1 cellular context compared by ENCODE assay signal in the genomic region with DNA sequence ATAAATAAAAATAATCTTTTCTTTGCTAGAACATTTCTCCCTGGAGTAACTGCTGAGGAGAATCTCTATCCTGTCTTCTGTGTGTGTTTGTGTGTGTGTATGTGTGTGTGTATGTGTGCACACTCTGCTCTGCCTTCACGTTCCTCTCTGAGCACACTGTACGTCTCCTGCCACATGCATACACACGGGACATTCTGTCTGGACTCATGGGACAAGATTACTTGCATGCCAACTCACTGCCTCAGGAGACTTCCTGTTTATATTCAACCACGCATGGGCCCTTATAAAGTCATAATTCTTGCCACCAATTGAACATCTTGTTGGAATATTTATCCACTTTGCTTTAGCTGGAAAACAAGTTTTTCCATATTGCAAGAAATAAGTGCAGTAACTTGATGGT.
TF ChIP-seq lines count a peak whose summit lies in the region.

No MANE protein-coding gene starts in this region.

TF ChIP-seq in endothelial cell of umbilical vein, 7 proteins besides CTCF, POLR2A, EP300 and RAD21:
- no peak for TF ChIP-seq POLR2AphosphoS5 (IDR thresholded peaks at IDR 0.05; ENCODE audit: insufficient read depth, low read depth, low read length)
- no peak for TF ChIP-seq FOS (IDR thresholded peaks at IDR 0.05; ENCODE audit: borderline replicate concordance, insufficient read depth, low read length)
- TF ChIP-seq MYC (IDR thresholded peaks at IDR 0.05; ENCODE audit: low read depth, low read length), result no peak
- no peak for TF ChIP-seq EZH2 (IDR thresholded peaks at IDR 0.05; ENCODE audit: borderline replicate concordance, low read depth, low read length, severe bottlenecking)
- TF ChIP-seq, protein P1, sequence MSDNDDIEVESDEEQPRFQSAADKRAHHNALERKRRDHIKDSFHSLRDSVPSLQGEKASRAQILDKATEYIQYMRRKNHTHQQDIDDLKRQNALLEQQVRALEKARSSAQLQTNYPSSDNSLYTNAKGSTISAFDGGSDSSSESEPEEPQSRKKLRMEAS (IDR thresholded peaks at IDR 0.05; ENCODE audit: insufficient read depth, insufficient read length), result no peak
- TF ChIP-seq JUN (IDR thresholded peaks at IDR 0.05; ENCODE audit: borderline replicate concordance, insufficient read depth, insufficient read length, low read depth), result no peak
- no peak for TF ChIP-seq GATA2 (IDR thresholded peaks at IDR 0.05; ENCODE audit: insufficient read depth, insufficient read length, low read depth, low read length)
